1 cellular context compared by ENCODE assay signal in genomic region chr17:78935419-78936323, GRCh38.
TF ChIP-seq lines count a peak whose summit lies in the region.

No MANE protein-coding gene starts in this region.

TF ChIP-seq in SK-N-SH treated with all-trans-retinoic acid at 6 μM for 48 hours, 23 proteins besides CTCF, POLR2A, EP300 and RAD21 (continued from another document):
- TF ChIP-seq TSHZ2 (CRISPR knock-in tag; IDR thresholded peaks at IDR 0.05) = peak; percentile 90
- no peak for TF ChIP-seq ZFP30 (CRISPR knock-in tag; IDR thresholded peaks at IDR 0.05)
- TF ChIP-seq ARNTL (CRISPR knock-in tag; IDR thresholded peaks at IDR 0.05; ENCODE audit: borderline replicate concordance, low read depth) = no peak
- no peak for TF ChIP-seq CREB5 (CRISPR knock-in tag; IDR thresholded peaks at IDR 0.05; ENCODE audit: low read depth)
- no peak for TF ChIP-seq PPARA (CRISPR knock-in tag; IDR thresholded peaks at IDR 0.05; ENCODE audit: borderline replicate concordance)
- peak; percentile 87; the same call in 1 of the 2 replicates for TF ChIP-seq GLIS3 (CRISPR knock-in tag; IDR thresholded peaks at IDR 0.05)
- TF ChIP-seq BACH2 (CRISPR knock-in tag; IDR thresholded peaks at IDR 0.05; ENCODE audit: borderline replicate concordance) = no peak
- 0 out of 2 replicates have a peak, but pooled peaks have one; percentile 43 for TF ChIP-seq CSDC2 (CRISPR knock-in tag; IDR thresholded peaks at IDR 0.05)
- 0 out of 2 replicates have a peak, but pooled peaks have one; percentile 70 for TF ChIP-seq ESRRG (CRISPR knock-in tag; IDR thresholded peaks at IDR 0.05)
- TF ChIP-seq ZNF70 (CRISPR knock-in tag; IDR thresholded peaks at IDR 0.05) = no peak
- TF ChIP-seq OSR1 (CRISPR knock-in tag; IDR thresholded peaks at IDR 0.05) = no peak
- no peak for TF ChIP-seq ISL1 (CRISPR knock-in tag; IDR thresholded peaks at IDR 0.05)
- no peak for TF ChIP-seq CSRNP3 (CRISPR knock-in tag; IDR thresholded peaks at IDR 0.05)
- peak; percentile 75; the same call in 1 of the 2 replicates for TF ChIP-seq PATZ1 (CRISPR knock-in tag; IDR thresholded peaks at IDR 0.05; ENCODE audit: borderline replicate concordance)
- 0 out of 2 replicates have a peak, but pooled peaks have one; percentile 86 for TF ChIP-seq ZNF565 (CRISPR knock-in tag; conservative IDR thresholded peaks at IDR 0.05; ENCODE audit: low read depth)
- TF ChIP-seq RARB (CRISPR knock-in tag; IDR thresholded peaks at IDR 0.05) = no peak
- peak; percentile 93 for TF ChIP-seq TCF4 (CRISPR knock-in tag; IDR thresholded peaks at IDR 0.05; ENCODE audit: borderline replicate concordance)
- peak; percentile 65; the same call in 1 of the 2 replicates for TF ChIP-seq ZFP3 (CRISPR knock-in tag; IDR thresholded peaks at IDR 0.05)
